In the genomic region with DNA sequence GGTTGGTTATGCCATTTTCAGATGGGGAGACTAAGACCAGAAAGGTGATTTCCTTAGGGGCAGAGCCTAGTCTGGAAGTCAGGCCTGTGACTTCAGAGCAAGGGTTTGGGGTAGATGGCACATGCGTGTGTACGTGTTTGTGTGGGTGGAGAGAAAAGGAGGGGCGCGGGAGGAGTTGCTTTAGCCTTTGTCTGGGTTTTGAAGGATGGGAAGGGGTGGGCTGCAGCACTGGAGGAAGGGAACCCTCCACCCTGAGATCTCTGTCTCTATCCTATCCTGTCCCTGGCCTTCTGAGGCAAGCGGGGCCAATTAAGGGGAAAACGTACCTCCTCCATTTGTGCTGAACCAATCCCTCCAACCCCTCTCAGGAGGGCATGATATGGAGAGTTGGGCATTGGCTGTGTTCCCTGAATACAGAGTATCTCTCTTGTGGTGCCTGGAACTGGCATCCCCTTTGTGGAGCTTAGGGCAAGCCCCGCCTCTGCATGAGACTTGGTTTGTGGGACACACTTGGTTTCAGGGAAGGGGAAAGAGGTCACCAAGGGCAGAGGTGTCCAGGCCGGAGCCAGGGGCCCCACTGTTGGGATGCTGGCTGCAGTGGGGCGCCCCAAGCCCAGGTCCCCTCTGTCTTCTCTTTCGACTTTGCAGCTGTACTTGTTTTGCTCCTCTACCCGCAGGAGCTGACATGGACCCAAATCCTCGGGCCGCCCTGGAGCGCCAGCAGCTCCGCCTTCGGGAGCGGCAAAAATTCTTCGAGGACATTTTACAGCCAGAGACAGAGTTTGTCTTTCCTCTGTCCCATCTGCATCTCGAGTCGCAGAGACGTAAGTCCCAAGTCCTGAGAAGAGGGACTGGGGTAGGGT, we compare ENCODE assay signal across 8 cellular contexts. TPM values are rescaled to one million over a fixed set of nuclear protein-coding genes. Genes with fewer than 3 reads are reported as not detected.
DNase-seq lines count a peak whose midpoint lies in the region; ATAC-seq and TF ChIP-seq lines count a peak whose summit lies in the region.

A gene with protein sequence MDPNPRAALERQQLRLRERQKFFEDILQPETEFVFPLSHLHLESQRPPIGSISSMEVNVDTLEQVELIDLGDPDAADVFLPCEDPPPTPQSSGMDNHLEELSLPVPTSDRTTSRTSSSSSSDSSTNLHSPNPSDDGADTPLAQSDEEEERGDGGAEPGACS (plus strand): TSS at position 507 of the 863 bp plus-strand sequence. CDS start 179 bp downstream, at position 686.

- peak within 1 kb of the TSS; percentile 100 for H3K4me2 ChIP-seq in DND-41 (ENCODE audit: insufficient read depth, low read length)

- H3K36me3 Mint-ChIP-seq in activated CD8-positive, alpha-beta T cell treated with anti-CD3 and anti-CD28 coated beads for 36 hours (ENCODE audit: low read depth), result peaks cover 3% of the 10 kb centered on the region
- peaks cover 10% of the 10 kb centered on the region for H3K36me3 Mint-ChIP-seq in neural crest cell (ENCODE audit: low read depth)

- no peaks in the 10 kb centered on the region for H3K9me3 Mint-ChIP-seq in activated CD8-positive, alpha-beta T cell treated with anti-CD3 and anti-CD28 coated beads for 36 hours
- no peaks in the 10 kb centered on the region for H3K9me3 Mint-ChIP-seq in neural crest cell

- intact Hi-C loops in activated CD8-positive, alpha-beta T cell treated with anti-CD3 and anti-CD28 coated beads for 36 hours (cut with micrococcal nuclease), result no loop called here

- H3K9me3 ChIP-seq in DND-41 (ENCODE audit: insufficient read depth, low read length, severe bottlenecking), result no peaks in the 10 kb centered on the region

- H3K9ac ChIP-seq in DND-41 (ENCODE audit: low read depth, low read length), result peak within 1 kb of the TSS; percentile 96

- H3K4me3 Mint-ChIP-seq in activated CD8-positive, alpha-beta T cell treated with anti-CD3 and anti-CD28 coated beads for 36 hours, result peak within 1 kb of the TSS; percentile 67
- H3K4me3 Mint-ChIP-seq in neural crest cell, result peak within 1 kb of the TSS; percentile 90

- H2AFZ ChIP-seq in DND-41 (ENCODE audit: low read depth, low read length), result peak within 1 kb of the TSS; percentile 100; the same call in 1 of the 2 replicates

- H3K27ac Mint-ChIP-seq in activated CD8-positive, alpha-beta T cell treated with anti-CD3 and anti-CD28 coated beads for 36 hours, result peak within 1 kb of the TSS; percentile 63
- no peak within 1 kb of the TSS for H3K27ac Mint-ChIP-seq in neural crest cell (ENCODE audit: unreplicated experiment)

- CTCF ChIA-PET in activated CD8-positive, alpha-beta T cell treated with anti-CD3 and anti-CD28 coated beads for 36 hours (lab: Charles Lee), result interaction anchor here (0.9 to 3.4 kb wide), 6 partner anchors 8 to 71 kb away, joined by 3 to 26 read pairs (median 10); partner anchors contain the start of genes PIGT and SYS1

- H3K27me3 ChIP-seq in DND-41 (ENCODE audit: insufficient read depth, low read length, poor library complexity) (no peaks in the 10 kb centered on the region), foreskin keratinocyte (no peaks in the 10 kb centered on the region)

- peaks cover 4% of the 10 kb centered on the region for H3K27me3 Mint-ChIP-seq in activated CD8-positive, alpha-beta T cell treated with anti-CD3 and anti-CD28 coated beads for 36 hours
- H3K27me3 Mint-ChIP-seq in neural crest cell (ENCODE audit: low read depth), result peaks cover 33% of the 10 kb centered on the region

- H3K4me1 ChIP-seq in DND-41 (ENCODE audit: insufficient read depth, low read length) (peaks cover 32% of the 10 kb centered on the region), foreskin keratinocyte (no peaks in the 10 kb centered on the region)

- H3K36me3 ChIP-seq in DND-41 (ENCODE audit: insufficient read depth, low read length), result peaks cover 36% of the 10 kb centered on the region

- DNase-seq in DND-41 (no peak), foreskin keratinocyte (no peak), neural crest cell (ENCODE audit: low read depth, low spot score) (no peak), NOMO-1 treated with DMSO at 0.1 percent for 48 hours (lab: John Stamatoyannopoulos, UW; ENCODE audit: unreplicated experiment) (no peak), KBM-7 (no peak), iPS-NIHi7 (ENCODE audit: extremely low spot score) (no peak), NCI-H345 (lab: John Stamatoyannopoulos, UW) (no peak)
- DNase-seq in activated CD8-positive, alpha-beta T cell treated with anti-CD3 and anti-CD28 coated beads for 36 hours, result peak; percentile 54

- peak within 1 kb of the TSS; percentile 89 for H3K27ac ChIP-seq in DND-41 (ENCODE audit: low read length)
- peak within 1 kb of the TSS; percentile 74 for H3K27ac ChIP-seq in foreskin keratinocyte

- ATAC-seq in DND-41 (ENCODE audit: insufficient read depth, low read depth), result no peak
- peak; percentile 36 for ATAC-seq in activated CD8-positive, alpha-beta T cell treated with anti-CD3 and anti-CD28 coated beads for 36 hours
- no peak for ATAC-seq in foreskin keratinocyte

- in situ Hi-C loops in KBM-7 (cut with MboI; ENCODE audit: low pct_unique_long_range_greater_than_20kb, low sequenced_read_pairs), result no loop called here

- POLR2A ChIA-PET in activated CD8-positive, alpha-beta T cell treated with anti-CD3 and anti-CD28 coated beads for 36 hours (lab: Charles Lee), result interaction anchor here (0.8 to 2.5 kb wide), 4 partner anchors 8 to 45 kb away, joined by 3 to 14 read pairs (median 6); partner anchors contain the start of genes PIGT and SYS1

- peak within 1 kb of the TSS; percentile 79 to 98; a peak in 3 of 4 replicates for H3K4me3 ChIP-seq in DND-41 (ENCODE audit: low read depth in 1 of 2, low read length in 2 of 2)

- peaks cover 22% of the 10 kb centered on the region for H3K79me2 ChIP-seq in DND-41 (ENCODE audit: insufficient read depth, low read length)

- no peak for TF ChIP-seq CTCF in DND-41 (IDR thresholded peaks at IDR 0.05; ENCODE audit: borderline replicate concordance, extremely low read depth, low read length, poor library complexity, severe bottlenecking)
- TF ChIP-seq CTCF in activated CD8-positive, alpha-beta T cell treated with anti-CD3 and anti-CD28 coated beads for 36 hours (IDR thresholded peaks at IDR 0.05), result no peak
- no peak for TF ChIP-seq CTCF in foreskin keratinocyte (conservative IDR thresholded peaks at IDR 0.05)
- no peak for TF ChIP-seq CTCF in neural crest cell (conservative IDR thresholded peaks at IDR 0.05)

- H3K4me1 Mint-ChIP-seq in activated CD8-positive, alpha-beta T cell treated with anti-CD3 and anti-CD28 coated beads for 36 hours (ENCODE audit: low read depth), result peaks cover 21% of the 10 kb centered on the region
- H3K4me1 Mint-ChIP-seq in neural crest cell, result peaks cover 14% of the 10 kb centered on the region

- no peaks in the 10 kb centered on the region for H4K20me1 ChIP-seq in DND-41 (ENCODE audit: insufficient read depth, low read length)

RNA-seq across cellular contexts. Expression of the gene that starts here (rescaled TPM):
- total RNA-seq in activated CD8-positive, alpha-beta T cell treated with anti-CD3 and anti-CD28 coated beads for 36 hours, result 10 to 100 TPM; 13.8 to 15.5 TPM
- total RNA-seq in foreskin keratinocyte (42.7 and 47.4 TPM in 2 replicates), neural crest cell (18.1 and 18.2 TPM in 2 replicates)
- polyA plus RNA-seq in foreskin keratinocyte, result 60.6 and 68.0 TPM in 2 replicates
